ENCODE assay signal across 1 cellular context in the genomic region with DNA sequence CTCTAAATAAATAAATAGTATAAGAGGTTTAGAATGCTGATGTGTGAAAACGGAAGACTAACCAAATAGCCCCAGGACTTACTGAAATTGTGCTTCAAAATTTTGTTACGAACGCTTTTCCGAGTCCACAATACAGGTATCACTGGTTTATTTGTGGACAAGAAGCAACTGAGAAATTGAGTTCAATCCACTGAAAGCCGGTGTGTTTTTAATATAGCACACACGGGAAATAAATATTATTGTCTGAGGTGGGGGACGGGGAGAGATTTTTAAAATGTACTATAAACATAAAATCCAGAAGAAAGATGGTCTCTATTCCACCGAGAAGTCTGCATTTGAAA.
TF ChIP-seq lines count a peak whose summit lies in the region.

No MANE protein-coding gene starts in this region.

TF ChIP-seq in endothelial cell of umbilical vein, 7 proteins besides CTCF, POLR2A, EP300 and RAD21 (continued from another document):
- TF ChIP-seq FOS (IDR thresholded peaks at IDR 0.05; ENCODE audit: borderline replicate concordance, insufficient read depth, low read length) (no peak), POLR2AphosphoS5 (IDR thresholded peaks at IDR 0.05; ENCODE audit: insufficient read depth, low read depth, low read length) (no peak), MYC (IDR thresholded peaks at IDR 0.05; ENCODE audit: low read depth, low read length) (no peak)
